11 cellular contexts compared by ENCODE assay signal in the genomic region with DNA sequence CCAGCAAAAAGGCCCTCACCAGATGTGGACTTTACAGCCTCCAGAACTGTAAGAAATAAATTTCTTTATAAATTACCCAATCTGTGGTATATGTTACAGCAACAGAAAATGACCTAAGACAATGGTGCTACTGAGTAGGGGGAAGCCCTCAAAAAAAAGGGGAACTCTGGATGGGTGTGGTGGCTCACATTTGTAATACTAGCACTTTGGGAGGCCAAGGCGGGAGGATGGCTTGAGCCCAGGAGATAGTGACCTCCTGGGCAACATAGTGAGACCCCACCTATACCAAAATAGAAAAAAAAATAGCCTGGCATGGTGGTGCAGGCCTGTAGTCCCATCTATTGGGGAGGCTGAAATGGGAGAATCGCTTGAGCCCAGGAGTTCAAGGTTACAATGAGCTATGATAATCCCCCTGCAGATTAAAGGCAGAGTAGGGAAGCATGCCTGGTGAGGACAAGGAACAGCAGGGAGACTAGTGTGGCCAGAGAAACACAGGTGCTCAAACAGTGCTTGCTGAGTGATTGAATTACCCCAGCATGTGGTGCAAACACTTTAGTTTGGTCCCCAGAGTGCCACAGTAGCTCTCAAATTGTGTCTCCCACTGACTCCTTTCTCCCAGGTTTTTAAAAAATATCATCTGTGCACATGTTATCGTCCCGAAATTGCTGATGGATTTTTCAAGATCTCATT. TPM values are rescaled to one million over a fixed set of nuclear protein-coding genes. Genes with fewer than 3 reads are reported as not detected.
DNase-seq lines count a peak whose midpoint lies in the region; ATAC-seq and TF ChIP-seq lines count a peak whose summit lies in the region.
"Had no signal": no experiment of that assay in that cellular context is flagged by ENCODE, and none has a peak within 500 bp of the region (broad histone marks: within the 10 kb centered on the region; RNA-seq: fewer than 3 reads in every experiment).

No MANE protein-coding gene starts in this region.

- peaks cover 58% of the 10 kb centered on the region for H3K4me1 Mint-ChIP-seq in activated CD8-positive, alpha-beta T cell treated with anti-CD3 and anti-CD28 coated beads for 36 hours (ENCODE audit: low read depth)
- peaks cover 47% of the 10 kb centered on the region for H3K4me1 Mint-ChIP-seq in activated CD8-positive, alpha-beta T cell treated with anti-CD3 and anti-CD28 coated beads, Interleukin-2, amount 10 ng/mL, durations not matched to agents 7 days and 5 days (ENCODE audit: low read depth)

- POLR2A ChIA-PET in activated CD8-positive, alpha-beta T cell treated with anti-CD3 and anti-CD28 coated beads for 36 hours (lab: Charles Lee): interaction anchor here (1.0 to 9.8 kb wide), 2 partner anchors 12 to 15 kb away, joined by 3 to 62 read pairs; a partner anchor contains a TSS
- POLR2A ChIA-PET in activated CD8-positive, alpha-beta T cell treated with anti-CD3 and anti-CD28 coated beads, Interleukin-2, amount 10 ng/mL, durations not matched to agents 7 days and 5 days (lab: Charles Lee): interaction anchor here (1.5 to 1.7 kb wide), 2 partner anchors 11 to 14 kb away, joined by 5 read pairs; a partner anchor contains a TSS

- 88 to 92% methylated on average over 4 of the region's 4 CpGs for WGBS in heart right ventricle, 2 donors
- WGBS in thymus: 95% methylated on average over 4 of the region's 4 CpGs

- no peak for ATAC-seq in activated CD8-positive, alpha-beta T cell treated with anti-CD3 and anti-CD28 coated beads for 36 hours
- no peak for ATAC-seq in activated CD8-positive, alpha-beta T cell treated with anti-CD3 and anti-CD28 coated beads, Interleukin-2, amount 10 ng/mL, durations not matched to agents 7 days and 5 days
- ATAC-seq in heart right ventricle (peak in 7 of 8 donors; percentile 14 to 58 (median 45)), GM18520 (IDR thresholded peaks at IDR 0.05; ENCODE audit: unreplicated experiment) (no peak), GM21825 (IDR thresholded peaks at IDR 0.05; ENCODE audit: unreplicated experiment) (no peak)

- H3K36me3 ChIP-seq in heart right ventricle (no peaks in the 10 kb centered on the region), thymus (ENCODE audit: control insufficient read depth, insufficient read depth) (no peaks in the 10 kb centered on the region)

- DNase-seq in activated CD8-positive, alpha-beta T cell treated with anti-CD3 and anti-CD28 coated beads for 36 hours: no peak
- DNase-seq in activated CD8-positive, alpha-beta T cell treated with anti-CD3 and anti-CD28 coated beads, Interleukin-2, amount 10 ng/mL, durations not matched to agents 7 days and 5 days: no peak
- peak; percentile 83 for DNase-seq in NCI-H82 treated with DMSO at 0.1 percent for 48 hours (lab: John Stamatoyannopoulos, UW; ENCODE audit: unreplicated experiment)
- no peak for DNase-seq in heart right ventricle
- DNase-seq in posterior cingulate gyrus: no peak
- DNase-seq: NCI-H226; stimulated activated CD4-positive, alpha-beta T cell treated with anti-CD3 and anti-CD28 coated beads, Interleukin-1b, Interleukin-23, amount 100 ng/mL, for 48 hours had no signal

- no peak for TF ChIP-seq CTCF in activated CD8-positive, alpha-beta T cell treated with anti-CD3 and anti-CD28 coated beads for 36 hours (IDR thresholded peaks at IDR 0.05)
- TF ChIP-seq CTCF in heart right ventricle (IDR thresholded peaks at IDR 0.05): no peak

- H3K36me3 Mint-ChIP-seq in activated CD8-positive, alpha-beta T cell treated with anti-CD3 and anti-CD28 coated beads for 36 hours (ENCODE audit: low read depth): no peaks in the 10 kb centered on the region
- no peaks in the 10 kb centered on the region for H3K36me3 Mint-ChIP-seq in activated CD8-positive, alpha-beta T cell treated with anti-CD3 and anti-CD28 coated beads, Interleukin-2, amount 10 ng/mL, durations not matched to agents 7 days and 5 days (ENCODE audit: low read depth)
- H3K36me3 Mint-ChIP-seq: brain had no signal

- H3K4me3 ChIP-seq in heart right ventricle (peak overlapping the region in 1 of 10 donors; percentile 9), thymus (ENCODE audit: low read length) (no peak overlapping the region)

- peak overlapping the region; percentile 40 for H3K27ac Mint-ChIP-seq in activated CD8-positive, alpha-beta T cell treated with anti-CD3 and anti-CD28 coated beads for 36 hours
- no peak overlapping the region for H3K27ac Mint-ChIP-seq in activated CD8-positive, alpha-beta T cell treated with anti-CD3 and anti-CD28 coated beads, Interleukin-2, amount 10 ng/mL, durations not matched to agents 7 days and 5 days
- H3K27ac Mint-ChIP-seq: brain had no signal

- peaks cover 0 to 93% (median 0%) of the 10 kb centered on the region in 9 donors for H3K4me1 ChIP-seq in heart right ventricle
- H3K4me1 ChIP-seq in thymus (ENCODE audit: control insufficient read depth, insufficient read depth, low read length): no peaks in the 10 kb centered on the region

- H3K4me3 Mint-ChIP-seq in activated CD8-positive, alpha-beta T cell treated with anti-CD3 and anti-CD28 coated beads for 36 hours: no peak overlapping the region
- H3K4me3 Mint-ChIP-seq in activated CD8-positive, alpha-beta T cell treated with anti-CD3 and anti-CD28 coated beads, Interleukin-2, amount 10 ng/mL, durations not matched to agents 7 days and 5 days: no peak overlapping the region
- H3K4me3 Mint-ChIP-seq: brain had no signal

- intact Hi-C loops in activated CD8-positive, alpha-beta T cell treated with anti-CD3 and anti-CD28 coated beads for 36 hours (cut with micrococcal nuclease): no loop called here
- intact Hi-C loops in heart right ventricle (cut with DNase I) (loop anchor here in 2 of 10 donors (10.0 kb wide), 1 partner anchor 104 kb away; a partner anchor contains a TSS), posterior cingulate gyrus (cut with DNase I) (no loop called here)

- no peaks in the 10 kb centered on the region for H3K9me3 Mint-ChIP-seq in activated CD8-positive, alpha-beta T cell treated with anti-CD3 and anti-CD28 coated beads for 36 hours
- H3K9me3 Mint-ChIP-seq in activated CD8-positive, alpha-beta T cell treated with anti-CD3 and anti-CD28 coated beads, Interleukin-2, amount 10 ng/mL, durations not matched to agents 7 days and 5 days (ENCODE audit: insufficient read depth): no peaks in the 10 kb centered on the region
- H3K9me3 Mint-ChIP-seq: brain had no signal

- H3K27ac ChIP-seq in heart right ventricle (peak overlapping the region in 4 of 10 donors; percentile 6 to 88 (median 44)), thymus (ENCODE audit: low read depth) (peak overlapping the region; percentile 2)

- H3K9me3 ChIP-seq in heart right ventricle (no peaks in the 10 kb centered on the region), thymus (ENCODE audit: control insufficient read depth) (no peaks in the 10 kb centered on the region)

- H3K27me3 ChIP-seq in heart right ventricle (no peaks in the 10 kb centered on the region), thymus (ENCODE audit: control insufficient read depth, insufficient read depth) (no peaks in the 10 kb centered on the region)

- CTCF ChIA-PET in activated CD8-positive, alpha-beta T cell treated with anti-CD3 and anti-CD28 coated beads for 36 hours (lab: Charles Lee): interaction anchor here (2.1 to 7.3 kb wide), 3 partner anchors 14 to 56 kb away, joined by 4 to 53 read pairs (median 4); a partner anchor contains a TSS
- CTCF ChIA-PET in activated CD8-positive, alpha-beta T cell treated with anti-CD3 and anti-CD28 coated beads, Interleukin-2, amount 10 ng/mL, durations not matched to agents 7 days and 5 days (lab: Charles Lee): interaction anchor here (0.8 to 7.2 kb wide), 3 partner anchors 14 to 28 kb away, joined by 3 to 172 read pairs (median 3); a partner anchor contains a TSS

- no peaks in the 10 kb centered on the region for H3K27me3 Mint-ChIP-seq in activated CD8-positive, alpha-beta T cell treated with anti-CD3 and anti-CD28 coated beads for 36 hours
- no peaks in the 10 kb centered on the region for H3K27me3 Mint-ChIP-seq in activated CD8-positive, alpha-beta T cell treated with anti-CD3 and anti-CD28 coated beads, Interleukin-2, amount 10 ng/mL, durations not matched to agents 7 days and 5 days (ENCODE audit: low read depth)

RNA-seq across cellular contexts. Expression of a gene that starts 13.9 kb away (rescaled TPM):
- 10 to 100 TPM; 57.1 to 58.6 TPM for total RNA-seq in activated CD8-positive, alpha-beta T cell treated with anti-CD3 and anti-CD28 coated beads for 36 hours
- 10 to 100 TPM; 48.3 to 49.1 TPM for total RNA-seq in activated CD8-positive, alpha-beta T cell treated with anti-CD3 and anti-CD28 coated beads, Interleukin-2, amount 10 ng/mL, durations not matched to agents 7 days and 5 days
- total RNA-seq in heart right ventricle: 10 to 100 TPM; 11.4 to 23.7 (median 17.6) TPM
- polyA plus RNA-seq in heart right ventricle (10 to 100 TPM in 1 of 2 donors, 1 to 10 TPM in 1; 8.4 to 15.4 TPM), thymus (57.6 TPM)

Comparison
In these comparisons a context has a peak if more than half of its experiments do, and no peak if none do; other contexts are left out.
1. ATAC-seq: peak in heart right ventricle (7 of 8); none in activated CD8-positive, alpha-beta T cell treated with anti-CD3 and anti-CD28 coated beads for 36 hours (single experiment), activated CD8-positive, alpha-beta T cell treated with anti-CD3 and anti-CD28 coated beads, Interleukin-2, amount 10 ng/mL, durations not matched to agents 7 days and 5 days (single experiment), GM18520 (single experiment) and GM21825 (single experiment).